ENCODE assay signal across 21 cellular contexts in the genomic region with DNA sequence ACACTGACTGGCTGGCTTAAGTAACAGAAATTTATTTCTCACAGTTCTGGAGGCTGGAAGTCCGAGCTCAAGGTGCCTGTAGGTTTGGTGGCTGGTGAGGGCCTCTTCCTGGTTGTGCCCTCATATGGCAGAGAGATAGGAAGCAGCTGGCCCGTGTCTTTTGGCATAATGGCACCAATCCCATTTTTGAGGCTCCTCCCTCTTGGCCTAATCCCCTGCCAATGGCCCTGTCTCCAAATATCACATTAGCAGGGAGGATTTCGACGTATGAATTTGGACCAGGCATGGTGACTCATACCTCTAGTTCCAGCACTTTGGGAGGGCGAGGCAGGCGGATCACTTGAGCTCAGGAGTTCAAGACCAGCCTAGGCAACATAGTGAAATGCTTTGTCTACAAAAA. TPM values are rescaled to one million over a fixed set of nuclear protein-coding genes. Genes with fewer than 3 reads are reported as not detected.
DNase-seq lines count a peak whose midpoint lies in the region; ATAC-seq and TF ChIP-seq lines count a peak whose summit lies in the region.
"Had no signal": no experiment of that assay in that cellular context is flagged by ENCODE, and none has a peak within 500 bp of the region (broad histone marks: within the 10 kb centered on the region; RNA-seq: fewer than 3 reads in every experiment).

No MANE protein-coding gene starts in this region.

- no peak overlapping the region for H4K5ac ChIP-seq in IMR-90 (ENCODE audit: low read depth, low read length)

- no peak overlapping the region for H3K14ac ChIP-seq in IMR-90 (replicated peaks; ENCODE audit: low read depth, low read length)

- peaks cover 33 to 60% of the 10 kb centered on the region in 2 experiments for H3K79me1 ChIP-seq in IMR-90 (ENCODE audit: low read depth in 1 of 2, low read length in 2 of 2)

- no peak overlapping the region for H3K4me3 Mint-ChIP-seq in activated T-helper 1 cell treated with anti-CD3 and anti-CD28 coated beads, Interleukin-12 subunit alpha, Interleukin-12 subunit beta, Interleukin-2, Interleukin-4 antibody, amounts not matched to agents 30 ng/mL and 10 ng/mL and 1 ng/mL, durations not matched to agents 14 hours and 24 hours and 36 hours
- H3K4me3 Mint-ChIP-seq: activated CD4-positive, alpha-beta memory T cell treated with anti-CD3 and anti-CD28 coated beads, Interleukin-2, amount 10 ng/mL, durations not matched to agents 7 days and 5 days; activated naive CD4-positive, alpha-beta T cell treated with anti-CD3 and anti-CD28 coated beads for 36 hours had no signal

- H3K27me3 ChIP-seq in IMR-90 (ENCODE audit: control insufficient read depth, insufficient read depth, low read length) (no peaks in the 10 kb centered on the region), esophagus squamous epithelium (no peaks in the 10 kb centered on the region), colonic mucosa (no peaks in the 10 kb centered on the region)
- H3K27me3 ChIP-seq: BE2C, breast epithelium, neutrophil, testis had no signal

- peaks cover 4% of the 10 kb centered on the region for H3K4me1 Mint-ChIP-seq in activated T-helper 1 cell treated with anti-CD3 and anti-CD28 coated beads, Interleukin-12 subunit alpha, Interleukin-12 subunit beta, Interleukin-2, Interleukin-4 antibody, amounts not matched to agents 30 ng/mL and 10 ng/mL and 1 ng/mL, durations not matched to agents 14 hours and 24 hours and 36 hours (ENCODE audit: low read depth)

- no peaks in the 10 kb centered on the region for H3K9me3 ChIP-seq in IMR-90 (ENCODE audit: control insufficient read depth, insufficient read depth, low read length)
- no peaks in the 10 kb centered on the region for H3K9me3 ChIP-seq in esophagus squamous epithelium
- H3K9me3 ChIP-seq in mucosa of descending colon, result no peaks in the 10 kb centered on the region
- no peaks in the 10 kb centered on the region for H3K9me3 ChIP-seq in colonic mucosa
- H3K9me3 ChIP-seq: BE2C, breast epithelium, neutrophil, testis had no signal

- no peak overlapping the region for H3K56ac ChIP-seq in IMR-90 (ENCODE audit: extremely low read depth, insufficient read depth, low read length)

- H3K36me3 ChIP-seq in IMR-90 (ENCODE audit: control insufficient read depth, insufficient read depth, low read length), result peaks cover 18% of the 10 kb centered on the region
- H3K36me3 ChIP-seq in esophagus squamous epithelium, result peaks cover 0 to 57% (median 4%) of the 10 kb centered on the region in 3 donors
- no peaks in the 10 kb centered on the region for H3K36me3 ChIP-seq in mucosa of descending colon (ENCODE audit: low read depth)
- no peaks in the 10 kb centered on the region for H3K36me3 ChIP-seq in colonic mucosa
- H3K36me3 ChIP-seq: BE2C, breast epithelium, neutrophil had no signal

- dilution Hi-C loops in IMR-90 (cut with HindIII; ENCODE audit: low sequenced_read_pairs, unreplicated experiment), result no loop called here

- H3K9me1 ChIP-seq in IMR-90 (ENCODE audit: insufficient read depth, low read length), result peaks cover 18% of the 10 kb centered on the region

- no peak overlapping the region for H4K8ac ChIP-seq in IMR-90 (ENCODE audit: low read depth in 2 of 2, low read length in 2 of 2)

- H3K27me3 Mint-ChIP-seq in activated T-helper 1 cell treated with anti-CD3 and anti-CD28 coated beads, Interleukin-12 subunit alpha, Interleukin-12 subunit beta, Interleukin-2, Interleukin-4 antibody, amounts not matched to agents 30 ng/mL and 10 ng/mL and 1 ng/mL, durations not matched to agents 14 hours and 24 hours and 36 hours (ENCODE audit: insufficient read depth), result no peaks in the 10 kb centered on the region
- H3K27me3 Mint-ChIP-seq: activated CD4-positive, alpha-beta memory T cell treated with anti-CD3 and anti-CD28 coated beads, Interleukin-2, amount 10 ng/mL, durations not matched to agents 7 days and 5 days had no signal

- no peak overlapping the region for H2BK5ac ChIP-seq in IMR-90 (ENCODE audit: low read depth, low read length, poor library complexity, severe bottlenecking)

- CTCF ChIA-PET in IMR-90 (lab: Yijun Ruan, JAX), result no interaction called here

- H3K27ac Mint-ChIP-seq in activated T-helper 1 cell treated with anti-CD3 and anti-CD28 coated beads, Interleukin-12 subunit alpha, Interleukin-12 subunit beta, Interleukin-2, Interleukin-4 antibody, amounts not matched to agents 30 ng/mL and 10 ng/mL and 1 ng/mL, durations not matched to agents 14 hours and 24 hours and 36 hours, result no peak overlapping the region
- H3K27ac Mint-ChIP-seq: activated CD4-positive, alpha-beta memory T cell treated with anti-CD3 and anti-CD28 coated beads, Interleukin-2, amount 10 ng/mL, durations not matched to agents 7 days and 5 days; activated naive CD4-positive, alpha-beta T cell treated with anti-CD3 and anti-CD28 coated beads for 36 hours had no signal

- H2AK5ac ChIP-seq in IMR-90 (ENCODE audit: low read depth, low read length), result no peak overlapping the region

- no peak for TF ChIP-seq POLR2A in IMR-90 (IDR thresholded peaks at IDR 0.05; ENCODE audit: low read depth, low read length)
- no peak for TF ChIP-seq POLR2A in esophagus squamous epithelium (IDR thresholded peaks at IDR 0.05)

- H2AK9ac ChIP-seq in IMR-90 (replicated peaks; ENCODE audit: low read depth, low read length, poor library complexity), result no peak overlapping the region

- H2AFZ ChIP-seq in IMR-90 (replicated peaks; ENCODE audit: low read length, poor library complexity), result no peak overlapping the region

- H3K36me3 Mint-ChIP-seq in activated T-helper 1 cell treated with anti-CD3 and anti-CD28 coated beads, Interleukin-12 subunit alpha, Interleukin-12 subunit beta, Interleukin-2, Interleukin-4 antibody, amounts not matched to agents 30 ng/mL and 10 ng/mL and 1 ng/mL, durations not matched to agents 14 hours and 24 hours and 36 hours (ENCODE audit: low read depth), result peaks cover 31% of the 10 kb centered on the region

- H3K18ac ChIP-seq in IMR-90 (ENCODE audit: low read depth, low read length), result no peak overlapping the region

- H3K4me3 ChIP-seq in IMR-90 (ENCODE audit: insufficient read depth, low read depth, low read length), result no peak overlapping the region
- H3K4me3 ChIP-seq in esophagus squamous epithelium, result no peak overlapping the region
- no peak overlapping the region for H3K4me3 ChIP-seq in mucosa of descending colon
- H3K4me3 ChIP-seq in colonic mucosa, result no peak overlapping the region
- H3K4me3 ChIP-seq: breast epithelium, lung, testis had no signal

- H3K9me3 Mint-ChIP-seq in activated T-helper 1 cell treated with anti-CD3 and anti-CD28 coated beads, Interleukin-12 subunit alpha, Interleukin-12 subunit beta, Interleukin-2, Interleukin-4 antibody, amounts not matched to agents 30 ng/mL and 10 ng/mL and 1 ng/mL, durations not matched to agents 14 hours and 24 hours and 36 hours, result no peaks in the 10 kb centered on the region
- H3K9me3 Mint-ChIP-seq: activated CD4-positive, alpha-beta memory T cell treated with anti-CD3 and anti-CD28 coated beads, Interleukin-2, amount 10 ng/mL, durations not matched to agents 7 days and 5 days; activated naive CD4-positive, alpha-beta T cell treated with anti-CD3 and anti-CD28 coated beads for 36 hours had no signal

- H3K4ac ChIP-seq in IMR-90 (ENCODE audit: low read depth, low read length), result no peak overlapping the region

- TF ChIP-seq CTCF in IMR-90 (conservative IDR thresholded peaks at IDR 0.05; ENCODE audit: low read depth, low read length), result no peak
- no peak for TF ChIP-seq CTCF in esophagus squamous epithelium (IDR thresholded peaks at IDR 0.05)
- TF ChIP-seq CTCF in mucosa of descending colon (IDR thresholded peaks at IDR 0.05), result no peak
- no peak for TF ChIP-seq CTCF in colonic mucosa (IDR thresholded peaks at IDR 0.05)

- no peak overlapping the region for H2BK15ac ChIP-seq in IMR-90 (ENCODE audit: low read depth, low read length)

- no peak overlapping the region for H3K4me2 ChIP-seq in IMR-90 (ENCODE audit: low read depth, low read length)

- no peak for TF ChIP-seq RAD21 in IMR-90 (IDR thresholded peaks at IDR 0.05; ENCODE audit: low read length)

- no peak overlapping the region for H2BK20ac ChIP-seq in IMR-90 (ENCODE audit: low read depth, low read length)

- BruUV-seq in IMR-90 (replicated peaks; lab: Mats Ljungman, UMichigan), result no TSS peak

- H3K27ac ChIP-seq in IMR-90 (ENCODE audit: insufficient read depth, low read length) (no peak overlapping the region), esophagus squamous epithelium (peak overlapping the region; percentile 9 to 72 (median 60)), colonic mucosa (no peak overlapping the region)
- H3K27ac ChIP-seq: neutrophil, testis had no signal

- H3K9ac ChIP-seq in IMR-90 (ENCODE audit: low read depth, low read length) (no peak overlapping the region), colonic mucosa (ENCODE audit: low read depth in 2 of 2, low read length in 2 of 2) (no peak overlapping the region)

- DNase-seq in AG08396 (ENCODE audit: low spot score) (peak; percentile 71), IMR-90 (peak; percentile 27), esophagus squamous epithelium (lab: John Stamatoyannopoulos, UW) (no peak), mucosa of descending colon (no peak), colonic mucosa (no peak)
- no peak for DNase-seq in activated T-helper 1 cell treated with anti-CD3 and anti-CD28 coated beads, Interleukin-12 subunit alpha, Interleukin-12 subunit beta, Interleukin-2, Interleukin-4 antibody, amounts not matched to agents 30 ng/mL and 10 ng/mL and 1 ng/mL, durations not matched to agents 14 hours and 24 hours and 36 hours (ENCODE audit: low spot score)
- DNase-seq: activated CD4-positive, alpha-beta memory T cell treated with anti-CD3 and anti-CD28 coated beads, Interleukin-2, amount 10 ng/mL, durations not matched to agents 7 days and 5 days; activated naive CD4-positive, alpha-beta T cell treated with anti-CD3 and anti-CD28 coated beads for 36 hours; BE2C; DND-41; hypothalamus; NCI-H2081; NK-92 treated with Interleukin-12 subunit alpha and Interleukin-12 subunit beta, amount 100 ng/mL, for 24 hours; SIG-M5; stimulated activated CD4-positive, alpha-beta T cell treated with anti-CD3 and anti-CD28 coated beads, Interleukin-15, amount 100 ng/mL, for 24 hours; testis had no signal

- H3K23ac ChIP-seq in IMR-90 (ENCODE audit: low read depth, low read length), result no peak overlapping the region

- in situ Hi-C loops in IMR-90 (cut with MboI; ENCODE audit: low sequenced_read_pairs), result no loop called here

- H4K20me1 ChIP-seq in IMR-90 (ENCODE audit: insufficient read depth, low read length), result peaks cover 61% of the 10 kb centered on the region

- ATAC-seq in IMR-90 (ENCODE audit: low read depth) (peak; percentile 55), mucosa of descending colon (peak; percentile 14), GM18870 (IDR thresholded peaks at IDR 0.05; ENCODE audit: unreplicated experiment) (no peak), HG03095 (IDR thresholded peaks at IDR 0.05; ENCODE audit: unreplicated experiment) (no peak)

- POLR2A ChIA-PET in IMR-90 (lab: Charles Lee; ENCODE audit: unreplicated experiment), result no interaction called here

- H2BK120ac ChIP-seq in IMR-90 (ENCODE audit: low read depth, low read length), result no peak overlapping the region

- no peak overlapping the region for H4K91ac ChIP-seq in IMR-90 (ENCODE audit: insufficient read depth, low read depth, low read length)

- WGBS in IMR-90 (ENCODE audit: extremely low coverage in 2 of 2, insufficient read length in 1 of 2), 2 experiments, result no CpG with 5 or more reads among the region's 6 CpGs
- WGBS in esophagus squamous epithelium, 2 donors, result 36 to 54% methylated on average over 4 to 5 of the region's 6 CpGs

- peaks cover 2% of the 10 kb centered on the region; the same call in 1 of the 2 replicates for H3K4me1 ChIP-seq in IMR-90 (ENCODE audit: control insufficient read depth, insufficient read depth, low read length)
- H3K4me1 ChIP-seq in esophagus squamous epithelium, result peaks cover 0 to 31% (median 7%) of the 10 kb centered on the region in 3 donors
- peaks cover 10% of the 10 kb centered on the region for H3K4me1 ChIP-seq in mucosa of descending colon (ENCODE audit: low read depth)
- H3K4me1 ChIP-seq in colonic mucosa, result peaks cover 6% of the 10 kb centered on the region
- H3K4me1 ChIP-seq: breast epithelium had no signal

- intact Hi-C loops in IMR-90 (cut with micrococcal nuclease) (no loop called here), esophagus squamous epithelium (cut with DNase I) (no loop called here), mucosa of descending colon (cut with DNase I, micrococcal nuclease) (no loop called here), colonic mucosa (cut with DNase I) (no loop called here)
- intact Hi-C loops in activated T-helper 1 cell treated with anti-CD3 and anti-CD28 coated beads, Interleukin-12 subunit alpha, Interleukin-12 subunit beta, Interleukin-2, Interleukin-4 antibody, amounts not matched to agents 30 ng/mL and 10 ng/mL and 1 ng/mL, durations not matched to agents 14 hours and 24 hours and 36 hours (cut with micrococcal nuclease), result no loop called here

RNA-seq across cellular contexts. Expression of gene AGPAT3, which starts 37.4 kb away (rescaled TPM):
- total RNA-seq in IMR-90 (2012; rRNA removed), result 24.2 and 27.1 TPM in 2 replicates
- 36.2 and 38.7 TPM in 2 replicates for polyA plus RNA-seq in IMR-90 (2012; rRNA removed)
- polyA plus RNA-seq in IMR-90 (2012; cell fraction: cytosol; rRNA removed), result 32.1 and 32.6 TPM in 2 replicates
- polyA plus RNA-seq in IMR-90 (2012; cell fraction: nucleus; rRNA removed; ENCODE audit: low replicate concordance), result 48.7 and 55.4 TPM in 2 replicates
- total RNA-seq in esophagus squamous epithelium, result 10 to 100 TPM; 31.7 to 35.7 (median 33.0) TPM
- 100 to 1,000 TPM in 1 of 3 donors, 10 to 100 TPM in 2; 77.7 to 120 (median 97.7) TPM for total RNA-seq in mucosa of descending colon
- 127 and 132 TPM in 2 replicates for total RNA-seq in activated T-helper 1 cell treated with anti-CD3 and anti-CD28 coated beads, Interleukin-12 subunit alpha, Interleukin-12 subunit beta, Interleukin-2, Interleukin-4 antibody, amounts not matched to agents 30 ng/mL and 10 ng/mL and 1 ng/mL, durations not matched to agents 14 hours and 24 hours and 36 hours
- 100 to 1,000 TPM in 1 of 2 donors, 10 to 100 TPM in 1; 82.2 to 101 TPM for total RNA-seq in colonic mucosa

Comparison
In these comparisons a context has a peak if more than half of its experiments do, and no peak if none do; other contexts are left out.
1. DNase-seq: peak in AG08396 (single experiment) and IMR-90 (single experiment); none in esophagus squamous epithelium (single experiment), mucosa of descending colon (0 of 3), activated T-helper 1 cell treated with anti-CD3 and anti-CD28 coated beads, Interleukin-12 subunit alpha, Interleukin-12 subunit beta, Interleukin-2, Interleukin-4 antibody, amounts not matched to agents 30 ng/mL and 10 ng/mL and 1 ng/mL, durations not matched to agents 14 hours and 24 hours and 36 hours (single experiment) and colonic mucosa (single experiment).
2. ATAC-seq: peak in IMR-90 (single experiment) and mucosa of descending colon (single experiment); none in GM18870 (single experiment) and HG03095 (single experiment).
3. H3K27ac ChIP-seq: peak in esophagus squamous epithelium (4 of 4); none in IMR-90 (single experiment) and colonic mucosa (single experiment).